16 cellular contexts compared by ENCODE assay signal in the genomic region with DNA sequence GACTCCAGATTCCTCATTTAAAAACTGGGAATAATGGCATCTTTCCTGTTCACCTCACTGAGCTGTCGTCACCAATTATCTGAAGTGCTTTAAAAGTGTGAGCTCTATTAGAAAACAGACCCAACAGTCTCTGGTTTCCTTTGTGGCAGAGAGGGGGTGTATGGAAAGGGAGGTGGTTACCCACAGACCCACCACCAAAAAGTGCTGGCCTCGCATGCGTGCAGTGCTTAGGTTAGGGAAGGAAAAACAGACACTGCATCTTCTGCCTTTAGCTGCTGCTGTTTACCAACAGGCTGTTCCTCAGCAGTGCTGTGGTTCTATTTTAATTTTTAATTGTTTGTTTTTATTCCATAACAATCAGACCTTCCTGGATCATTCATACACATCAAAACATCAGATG.
A peak's percentile ranks its signal among the peaks of the same experiment; 100 is the strongest.
DNase-seq lines count a peak whose midpoint lies in the region; ATAC-seq and TF ChIP-seq lines count a peak whose summit lies in the region.
"Had no signal": no experiment of that assay in that cellular context is flagged by ENCODE, and none has a peak within 500 bp of the region (broad histone marks: within the 10 kb centered on the region; RNA-seq: fewer than 3 reads in every experiment).

No MANE protein-coding gene starts in this region.

- no peaks in the 10 kb centered on the region for H3K36me3 Mint-ChIP-seq in activated T-cell treated with anti-CD3 and anti-CD28 coated beads, Interleukin-2, amount 50 U/mL, for 4 hours (ENCODE audit: insufficient read depth)
- H3K36me3 Mint-ChIP-seq in natural killer cell treated with Interleukin-12 subunit alpha and Interleukin-12 subunit beta and Interleukin-15 and Interleukin-18, amount 100 ng/mL, for 72 hours, result no peaks in the 10 kb centered on the region
- no peaks in the 10 kb centered on the region for H3K36me3 Mint-ChIP-seq in naive thymus-derived CD8-positive, alpha-beta T cell
- H3K36me3 Mint-ChIP-seq: activated naive CD4-positive, alpha-beta T cell treated with anti-CD3 and anti-CD28 coated beads, Interleukin-2, amount 50 U/mL, for 24 hours; brain had no signal

- POLR2A ChIA-PET in naive thymus-derived CD8-positive, alpha-beta T cell (lab: Charles Lee), result no interaction called here

- H3K27me3 Mint-ChIP-seq in activated T-cell treated with anti-CD3 and anti-CD28 coated beads, Interleukin-2, amount 50 U/mL, for 4 hours (ENCODE audit: low read depth), result no peaks in the 10 kb centered on the region
- H3K27me3 Mint-ChIP-seq in natural killer cell treated with Interleukin-12 subunit alpha and Interleukin-12 subunit beta and Interleukin-15 and Interleukin-18, amount 100 ng/mL, for 72 hours, result no peaks in the 10 kb centered on the region
- H3K27me3 Mint-ChIP-seq in naive thymus-derived CD8-positive, alpha-beta T cell, result no peaks in the 10 kb centered on the region
- H3K27me3 Mint-ChIP-seq: activated naive CD4-positive, alpha-beta T cell treated with anti-CD3 and anti-CD28 coated beads, Interleukin-2, amount 50 U/mL, for 24 hours had no signal

- TF ChIP-seq CTCF in GM10266 (IDR thresholded peaks at IDR 0.05; ENCODE audit: control insufficient read depth, insufficient read depth, low read depth, missing control alignments), result no peak
- TF ChIP-seq CTCF in NB4 (IDR thresholded peaks at IDR 0.05; ENCODE audit: low read depth, low read length), result no peak

- DNase-seq in GM10266 (ENCODE audit: extremely low spot score), result peak; percentile 19
- DNase-seq in NB4 (ENCODE audit: low read depth), result peak; percentile 57
- DNase-seq in activated T-cell treated with anti-CD3 and anti-CD28 coated beads, Interleukin-2, amount 50 U/mL, for 4 hours, result peak; percentile 8
- peak; percentile 66 for DNase-seq in natural killer cell treated with Interleukin-12 subunit alpha and Interleukin-12 subunit beta and Interleukin-15 and Interleukin-18, amount 100 ng/mL, for 72 hours (ENCODE audit: low spot score)
- DNase-seq in UCSD-AML1 (lab: John Stamatoyannopoulos, UW; ENCODE audit: unreplicated experiment), result no peak
- no peak for DNase-seq in naive thymus-derived CD8-positive, alpha-beta T cell
- DNase-seq in NCI-H446 treated with DMSO at 0.1 percent for 48 hours (lab: John Stamatoyannopoulos, UW), result no peak
- DNase-seq: activated B cell treated with CpG ODN at 0.5 μM for 24 hours, left ventricle myocardium superior, NCI-H1436, SHP77 treated with DMSO at 0.1 percent for 48 hours, transverse colon had no signal

- no peaks in the 10 kb centered on the region for H3K9me3 Mint-ChIP-seq in activated T-cell treated with anti-CD3 and anti-CD28 coated beads, Interleukin-2, amount 50 U/mL, for 4 hours
- no peaks in the 10 kb centered on the region for H3K9me3 Mint-ChIP-seq in natural killer cell treated with Interleukin-12 subunit alpha and Interleukin-12 subunit beta and Interleukin-15 and Interleukin-18, amount 100 ng/mL, for 72 hours
- H3K9me3 Mint-ChIP-seq in naive thymus-derived CD8-positive, alpha-beta T cell, result no peaks in the 10 kb centered on the region
- H3K9me3 Mint-ChIP-seq: activated B cell treated with CpG ODN at 0.5 μM for 24 hours; activated naive CD4-positive, alpha-beta T cell treated with anti-CD3 and anti-CD28 coated beads, Interleukin-2, amount 50 U/mL, for 24 hours; brain had no signal

- no peak for TF ChIP-seq POLR2A in NB4 (IDR thresholded peaks at IDR 0.05; ENCODE audit: extremely low read depth, insufficient read length)

- H3K4me3 ChIP-seq in NB4 (ENCODE audit: low read depth, low read length), result no peak overlapping the region
- H3K4me3 ChIP-seq: mucosa of descending colon, transverse colon had no signal

- H3K4me3 Mint-ChIP-seq in activated T-cell treated with anti-CD3 and anti-CD28 coated beads, Interleukin-2, amount 50 U/mL, for 4 hours, result no peak overlapping the region
- no peak overlapping the region for H3K4me3 Mint-ChIP-seq in natural killer cell treated with Interleukin-12 subunit alpha and Interleukin-12 subunit beta and Interleukin-15 and Interleukin-18, amount 100 ng/mL, for 72 hours
- H3K4me3 Mint-ChIP-seq in naive thymus-derived CD8-positive, alpha-beta T cell, result no peak overlapping the region
- H3K4me3 Mint-ChIP-seq: activated B cell treated with CpG ODN at 0.5 μM for 24 hours; activated naive CD4-positive, alpha-beta T cell treated with anti-CD3 and anti-CD28 coated beads, Interleukin-2, amount 50 U/mL, for 24 hours; B cell; brain had no signal

- no peak for ATAC-seq in activated T-cell treated with anti-CD3 and anti-CD28 coated beads, Interleukin-2, amount 50 U/mL, for 4 hours
- ATAC-seq in natural killer cell treated with Interleukin-12 subunit alpha and Interleukin-12 subunit beta and Interleukin-15 and Interleukin-18, amount 100 ng/mL, for 72 hours, result peak; percentile 25 to 41
- ATAC-seq in naive thymus-derived CD8-positive, alpha-beta T cell, result no peak
- ATAC-seq: left ventricle myocardium superior, mucosa of descending colon had no signal

- no peak overlapping the region for H3K27ac Mint-ChIP-seq in natural killer cell treated with Interleukin-12 subunit alpha and Interleukin-12 subunit beta and Interleukin-15 and Interleukin-18, amount 100 ng/mL, for 72 hours
- no peak overlapping the region for H3K27ac Mint-ChIP-seq in naive thymus-derived CD8-positive, alpha-beta T cell
- H3K27ac Mint-ChIP-seq: activated B cell treated with CpG ODN at 0.5 μM for 24 hours; activated naive CD4-positive, alpha-beta T cell treated with anti-CD3 and anti-CD28 coated beads, Interleukin-2, amount 50 U/mL, for 24 hours; B cell; brain had no signal

- peaks cover under 1% of the 10 kb centered on the region for H3K4me1 Mint-ChIP-seq in activated T-cell treated with anti-CD3 and anti-CD28 coated beads, Interleukin-2, amount 50 U/mL, for 4 hours (ENCODE audit: low read depth)
- peaks cover 0 to under 1% of the 10 kb centered on the region in 2 donors for H3K4me1 Mint-ChIP-seq in natural killer cell treated with Interleukin-12 subunit alpha and Interleukin-12 subunit beta and Interleukin-15 and Interleukin-18, amount 100 ng/mL, for 72 hours (ENCODE audit: low read depth in 2 of 2)
- H3K4me1 Mint-ChIP-seq in naive thymus-derived CD8-positive, alpha-beta T cell, result peaks cover 0 to under 1% (median 0%) of the 10 kb centered on the region in 4 donors
- H3K4me1 Mint-ChIP-seq: activated B cell treated with CpG ODN at 0.5 μM for 24 hours, B cell, brain had no signal

Comparison
In these comparisons a context has a peak if more than half of its experiments do, and no peak if none do; other contexts are left out.
1. DNase-seq: peak in GM10266 (single experiment), NB4 (single experiment), activated T-cell treated with anti-CD3 and anti-CD28 coated beads, Interleukin-2, amount 50 U/mL, for 4 hours (single experiment) and natural killer cell treated with Interleukin-12 subunit alpha and Interleukin-12 subunit beta and Interleukin-15 and Interleukin-18, amount 100 ng/mL, for 72 hours (single experiment); none in UCSD-AML1 (single experiment), naive thymus-derived CD8-positive, alpha-beta T cell (0 of 10) and NCI-H446 treated with DMSO at 0.1 percent for 48 hours (single experiment).
2. ATAC-seq: peak in natural killer cell treated with Interleukin-12 subunit alpha and Interleukin-12 subunit beta and Interleukin-15 and Interleukin-18, amount 100 ng/mL, for 72 hours (2 of 2); none in activated T-cell treated with anti-CD3 and anti-CD28 coated beads, Interleukin-2, amount 50 U/mL, for 4 hours (0 of 2) and naive thymus-derived CD8-positive, alpha-beta T cell (0 of 2).